8 cellular contexts compared by ENCODE assay signal in the genomic region with DNA sequence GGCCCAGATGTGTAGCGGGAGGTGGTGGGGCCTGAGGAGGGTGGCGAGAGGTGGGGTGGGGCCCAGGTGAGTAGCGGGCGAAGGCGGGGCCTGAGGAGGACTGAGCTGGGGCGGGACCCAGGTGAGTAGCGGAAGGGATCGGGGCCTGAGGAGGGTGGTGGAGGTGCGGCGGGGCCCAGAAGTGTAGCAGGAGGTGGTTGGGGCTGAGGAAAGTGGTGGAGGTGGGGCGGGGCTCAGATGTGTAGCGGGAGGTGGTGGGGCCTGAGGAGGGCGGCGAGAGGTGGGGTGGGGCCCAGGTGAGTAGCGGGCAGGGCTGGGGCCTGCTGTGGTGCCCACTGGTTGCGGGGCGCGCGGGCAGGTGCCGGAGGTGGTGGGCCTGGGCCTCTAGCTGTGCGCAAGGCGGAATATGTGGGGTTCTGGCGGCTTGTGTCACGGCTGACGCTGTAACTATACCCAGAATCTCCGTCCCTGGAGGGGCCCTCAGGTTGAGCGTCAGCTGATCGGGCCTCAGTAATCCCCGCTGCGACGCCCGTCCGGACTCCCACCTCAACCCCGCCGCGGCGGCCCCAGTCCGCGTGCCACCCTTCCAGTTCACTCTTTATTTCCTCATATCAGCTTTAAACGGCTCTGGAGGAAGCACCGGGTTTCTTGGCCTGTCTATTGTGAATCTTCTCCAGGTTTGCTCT. TPM values are rescaled to one million over a fixed set of nuclear protein-coding genes. Genes with fewer than 3 reads are reported as not detected.
DNase-seq lines count a peak whose midpoint lies in the region; ATAC-seq and TF ChIP-seq lines count a peak whose summit lies in the region.

No MANE protein-coding gene starts in this region.

- peaks cover 38% of the 10 kb centered on the region for H3K4me1 Mint-ChIP-seq in activated CD8-positive, alpha-beta memory T cell treated with anti-CD3 and anti-CD28 coated beads, Interleukin-2, amount 10 ng/mL, durations not matched to agents 7 days and 5 days
- peaks cover 12 to 32% of the 10 kb centered on the region in 2 donors for H3K4me1 Mint-ChIP-seq in natural killer cell

- no peak for ATAC-seq in activated CD8-positive, alpha-beta memory T cell treated with anti-CD3 and anti-CD28 coated beads, Interleukin-2, amount 10 ng/mL, durations not matched to agents 7 days and 5 days
- ATAC-seq in HG03045 (IDR thresholded peaks at IDR 0.05; ENCODE audit: unreplicated experiment), result peak; percentile 7
- peak; percentile 39 for ATAC-seq in SK-N-SH treated with all-trans-retinoic acid at 6 μM for 48 hours
- ATAC-seq in natural killer cell, result peak; percentile 13 to 28 (median 14)
- no peak for ATAC-seq in GM21423 (IDR thresholded peaks at IDR 0.05; ENCODE audit: unreplicated experiment)

- intact Hi-C loops in natural killer cell (cut with micrococcal nuclease), result loop anchor here (1.0 kb wide), 2 partner anchors 30 to 150 kb away; partner anchors contain the start of genes ATAD2B and WDCP

- H3K36me3 Mint-ChIP-seq in activated CD8-positive, alpha-beta memory T cell treated with anti-CD3 and anti-CD28 coated beads, Interleukin-2, amount 10 ng/mL, durations not matched to agents 7 days and 5 days, result peaks cover 13% of the 10 kb centered on the region
- no peaks in the 10 kb centered on the region for H3K36me3 Mint-ChIP-seq in natural killer cell

- no peak for TF ChIP-seq CTCF in natural killer cell (IDR thresholded peaks at IDR 0.05)

- H3K27ac Mint-ChIP-seq in activated CD8-positive, alpha-beta memory T cell treated with anti-CD3 and anti-CD28 coated beads, Interleukin-2, amount 10 ng/mL, durations not matched to agents 7 days and 5 days, result peak overlapping the region; percentile 96
- H3K27ac Mint-ChIP-seq in natural killer cell, result peak overlapping the region; percentile 94 to 98

- no peak for DNase-seq in activated CD8-positive, alpha-beta memory T cell treated with anti-CD3 and anti-CD28 coated beads, Interleukin-2, amount 10 ng/mL, durations not matched to agents 7 days and 5 days
- no peak for DNase-seq in activated CD8-positive, alpha-beta memory T cell treated with anti-CD3 and anti-CD28 coated beads, Interleukin-2, amount 50 U/mL, for 4 hours
- peak; percentile 65 to 68 for DNase-seq in erythroblast (lab: John Stamatoyannopoulos, UW)
- no peak for DNase-seq in natural killer cell
- no peak for DNase-seq in NCI-H1092 (lab: John Stamatoyannopoulos, UW)

- H3K9me3 Mint-ChIP-seq in activated CD8-positive, alpha-beta memory T cell treated with anti-CD3 and anti-CD28 coated beads, Interleukin-2, amount 10 ng/mL, durations not matched to agents 7 days and 5 days (ENCODE audit: low read depth), result no peaks in the 10 kb centered on the region
- H3K9me3 Mint-ChIP-seq in natural killer cell, result no peaks in the 10 kb centered on the region

- H3K4me3 Mint-ChIP-seq in activated CD8-positive, alpha-beta memory T cell treated with anti-CD3 and anti-CD28 coated beads, Interleukin-2, amount 10 ng/mL, durations not matched to agents 7 days and 5 days, result peak overlapping the region; percentile 90
- H3K4me3 Mint-ChIP-seq in natural killer cell, result peak overlapping the region; percentile 94

- CTCF ChIA-PET in activated CD8-positive, alpha-beta memory T cell treated with anti-CD3 and anti-CD28 coated beads, Interleukin-2, amount 10 ng/mL, durations not matched to agents 7 days and 5 days (lab: Charles Lee), result interaction anchor here (0.8 to 4.0 kb wide), 7 partner anchors 7 to 253 kb away, joined by 3 to 22 read pairs (median 4); partner anchors contain the start of genes ATAD2B, TP53I3 and WDCP

- peak; percentile 27 for TF ChIP-seq POLR2A in erythroblast (IDR thresholded peaks at IDR 0.05; ENCODE audit: low read length)

- H3K27me3 Mint-ChIP-seq in activated CD8-positive, alpha-beta memory T cell treated with anti-CD3 and anti-CD28 coated beads, Interleukin-2, amount 10 ng/mL, durations not matched to agents 7 days and 5 days, result no peaks in the 10 kb centered on the region
- H3K27me3 Mint-ChIP-seq in natural killer cell (ENCODE audit: low read depth in 2 of 2), result no peaks in the 10 kb centered on the region

TF ChIP-seq in SK-N-SH treated with all-trans-retinoic acid at 6 μM for 48 hours, 23 proteins besides CTCF, POLR2A, EP300 and RAD21:
- TF ChIP-seq ARNTL (CRISPR knock-in tag; IDR thresholded peaks at IDR 0.05; ENCODE audit: borderline replicate concordance, low read depth) (no peak), GLIS3 (CRISPR knock-in tag; IDR thresholded peaks at IDR 0.05) (no peak), ZNF8 (CRISPR knock-in tag; IDR thresholded peaks at IDR 0.05) (no peak), OSR1 (CRISPR knock-in tag; IDR thresholded peaks at IDR 0.05) (no peak), TOX (CRISPR knock-in tag; IDR thresholded peaks at IDR 0.05; ENCODE audit: borderline replicate concordance) (no peak), ZC3H10 (CRISPR knock-in tag; IDR thresholded peaks at IDR 0.05) (no peak), RARB (CRISPR knock-in tag; IDR thresholded peaks at IDR 0.05) (no peak), ZNF70 (CRISPR knock-in tag; IDR thresholded peaks at IDR 0.05) (no peak), BACH2 (CRISPR knock-in tag; IDR thresholded peaks at IDR 0.05; ENCODE audit: borderline replicate concordance) (no peak), PPARA (CRISPR knock-in tag; IDR thresholded peaks at IDR 0.05; ENCODE audit: borderline replicate concordance) (no peak)

RNA-seq across cellular contexts. Expression of gene SF3B6, which starts 0.9 kb away (rescaled TPM):
- 100 to 1,000 TPM in 1 of 2 experiments, 10 to 100 TPM in 1; 85.4 to 115 TPM for total RNA-seq in activated CD8-positive, alpha-beta memory T cell treated with anti-CD3 and anti-CD28 coated beads, Interleukin-2, amount 10 ng/mL, durations not matched to agents 7 days and 5 days
- 10 to 100 TPM; 57.2 to 65.1 (median 57.4) TPM for total RNA-seq in natural killer cell

RNA-seq across cellular contexts. Expression of gene TP53I3, which starts 7.6 kb away (rescaled TPM):
- total RNA-seq in activated CD8-positive, alpha-beta memory T cell treated with anti-CD3 and anti-CD28 coated beads, Interleukin-2, amount 10 ng/mL, durations not matched to agents 7 days and 5 days, result 1 to 10 TPM; 3.6 to 6.3 TPM
- total RNA-seq in natural killer cell, result 1 to 10 TPM; 1.6 to 2.6 (median 2.0) TPM

RNA-seq across cellular contexts. Expression of gene FKBP1B, which starts 27.5 kb away (rescaled TPM):
- total RNA-seq in activated CD8-positive, alpha-beta memory T cell treated with anti-CD3 and anti-CD28 coated beads, Interleukin-2, amount 10 ng/mL, durations not matched to agents 7 days and 5 days, result 1 to 10 TPM; 4.6 to 5.5 TPM
- 1 to 10 TPM; 1.5 to 3.4 (median 3.3) TPM for total RNA-seq in natural killer cell

RNA-seq across cellular contexts. Expression of gene WDCP, which starts 29.8 kb away (rescaled TPM):
- total RNA-seq in activated CD8-positive, alpha-beta memory T cell treated with anti-CD3 and anti-CD28 coated beads, Interleukin-2, amount 10 ng/mL, durations not matched to agents 7 days and 5 days, result 10 to 100 TPM; 22.8 to 26.5 TPM
- 10 to 100 TPM in 2 of 3 donors, 1 to 10 TPM in 1; 2.4 to 11.8 (median 11.2) TPM for total RNA-seq in natural killer cell

RNA-seq across cellular contexts. Expression of gene PFN4, which starts 46.1 kb away (rescaled TPM):
- not detected for total RNA-seq in activated CD8-positive, alpha-beta memory T cell treated with anti-CD3 and anti-CD28 coated beads, Interleukin-2, amount 10 ng/mL, durations not matched to agents 7 days and 5 days
- not detected for total RNA-seq in natural killer cell

Comparison
In these comparisons a context has a peak if more than half of its experiments do, and no peak if none do; other contexts are left out.
1. ATAC-seq: peak in HG03045 (single experiment), SK-N-SH treated with all-trans-retinoic acid at 6 μM for 48 hours (single experiment) and natural killer cell (3 of 3); none in activated CD8-positive, alpha-beta memory T cell treated with anti-CD3 and anti-CD28 coated beads, Interleukin-2, amount 10 ng/mL, durations not matched to agents 7 days and 5 days (single experiment) and GM21423 (single experiment).
2. DNase-seq: peak in erythroblast (2 of 2); none in activated CD8-positive, alpha-beta memory T cell treated with anti-CD3 and anti-CD28 coated beads, Interleukin-2, amount 10 ng/mL, durations not matched to agents 7 days and 5 days (single experiment), activated CD8-positive, alpha-beta memory T cell treated with anti-CD3 and anti-CD28 coated beads, Interleukin-2, amount 50 U/mL, for 4 hours (single experiment), natural killer cell (single experiment) and NCI-H1092 (single experiment).